In genomic region chr1:37474051-37474696, GRCh38 we compare ENCODE assay signal across 8 cellular contexts. TPM values are rescaled to one million over a fixed set of nuclear protein-coding genes. Genes with fewer than 3 reads are reported as not detected.
DNase-seq lines count a peak whose midpoint lies in the region; ATAC-seq and TF ChIP-seq lines count a peak whose summit lies in the region.

TSS of gene ZC3H12A (plus strand) at chr1:37474580. CDS start at chr1:37475497, 917 bp downstream.

- H3K27ac ChIP-seq in effector memory CD4-positive, alpha-beta T cell (ENCODE audit: insufficient read depth, low read length, poor library complexity, severe bottlenecking), result peak within 1 kb of the TSS; percentile 99

- TF ChIP-seq CTCF in BJ (IDR thresholded peaks at IDR 0.05; ENCODE audit: insufficient read depth, low read depth, low read length), result no peak

- no peaks in the 10 kb centered on the region for H3K9me3 ChIP-seq in effector memory CD4-positive, alpha-beta T cell (ENCODE audit: control insufficient read depth, low read length)

- H3K27me3 Mint-ChIP-seq in memory B cell, result no peaks in the 10 kb centered on the region

- POLR2A ChIA-PET in BJ (lab: Charles Lee), result interaction anchor here (0.6 kb wide), 1 partner anchor 1747 kb away, joined by 7 read pairs; no protein-coding TSS in a partner anchor
- POLR2A ChIA-PET in activated CD8-positive, alpha-beta memory T cell treated with anti-CD3 and anti-CD28 coated beads for 36 hours (lab: Charles Lee), result interaction anchor here (0.7 to 6.8 kb wide), 9 partner anchors 12 to 219 kb away, joined by 3 to 55 read pairs (median 5); partner anchors contain the start of genes MEAF6 and SNIP1

- peak within 1 kb of the TSS; percentile 99 for H3K27ac Mint-ChIP-seq in memory B cell

- CTCF ChIA-PET in BJ (lab: Yijun Ruan, JAX), result interaction anchor here (0.5 to 10.0 kb wide), 3 partner anchors 9 to 19 kb away, joined by 3 to 116 read pairs (median 41); no protein-coding TSS in a partner anchor
- CTCF ChIA-PET in activated CD8-positive, alpha-beta memory T cell treated with anti-CD3 and anti-CD28 coated beads for 36 hours (lab: Charles Lee), result interaction anchor here (0.9 to 5.6 kb wide), 5 partner anchors 8 to 80 kb away, joined by 3 to 45 read pairs (median 5); partner anchors contain the start of gene SNIP1

- peak within 1 kb of the TSS; percentile 75 for H3K4me3 ChIP-seq in BJ (ENCODE audit: low read depth, low read length)
- peak within 1 kb of the TSS; percentile 98 for H3K4me3 ChIP-seq in effector memory CD4-positive, alpha-beta T cell (ENCODE audit: insufficient read depth, low read depth, low read length, poor library complexity, severe bottlenecking)

- peak; percentile 63 for ATAC-seq in HG03521 (IDR thresholded peaks at IDR 0.05; ENCODE audit: unreplicated experiment)
- ATAC-seq in memory B cell (ENCODE audit: low read depth), result peak; percentile 69

- H3K9me3 Mint-ChIP-seq in memory B cell, result no peaks in the 10 kb centered on the region

- no peaks in the 10 kb centered on the region for H3K27me3 ChIP-seq in BJ (ENCODE audit: control insufficient read depth, insufficient read depth, low read length)
- H3K27me3 ChIP-seq in effector memory CD4-positive, alpha-beta T cell (replicated peaks; ENCODE audit: control insufficient read depth, insufficient read depth, low read length, poor library complexity, severe bottlenecking), result no peaks in the 10 kb centered on the region

- peak within 1 kb of the TSS; percentile 99 for H3K4me3 Mint-ChIP-seq in memory B cell

- peaks cover 2% of the 10 kb centered on the region; the same call in 1 of the 2 replicates for H3K36me3 ChIP-seq in BJ (ENCODE audit: control insufficient read depth, insufficient read depth, low read length)
- H3K36me3 ChIP-seq in effector memory CD4-positive, alpha-beta T cell (ENCODE audit: control insufficient read depth, insufficient read depth, low read length), result peaks cover 14% of the 10 kb centered on the region

- H3K4me1 Mint-ChIP-seq in memory B cell, result peaks cover 32% of the 10 kb centered on the region

- DNase-seq in BJ (ENCODE audit: low read depth) (no peak), GM19240 (ENCODE audit: insufficient read length, low spot score) (peak; percentile 80), memory B cell (ENCODE audit: low spot score in 2 of 2) (peak; percentile 96)
- peak; percentile 84 for DNase-seq in NK-92 treated with Interleukin-12 subunit alpha and Interleukin-12 subunit beta, amount 100 ng/mL, for 24 hours (lab: John Stamatoyannopoulos, UW)
- DNase-seq in effector memory CD4-positive, alpha-beta T cell, result peak; percentile 82 to 93 (median 89)
- DNase-seq in stimulated activated CD8-positive, alpha-beta memory T cell treated with anti-CD3 and anti-CD28 coated beads, Interleukin-12 subunit alpha, Interleukin-12 subunit beta, amount 100 ng/mL, for 24 hours (ENCODE audit: extremely low read depth), result peak; percentile 78

- H3K4me1 ChIP-seq in effector memory CD4-positive, alpha-beta T cell (ENCODE audit: control insufficient read depth, insufficient read depth, low read length, poor library complexity, severe bottlenecking), result peaks cover 43% of the 10 kb centered on the region

- H3K36me3 Mint-ChIP-seq in memory B cell, result peaks cover 22% of the 10 kb centered on the region

RNA-seq across cellular contexts. Expression of gene ZC3H12A, which starts in this region (rescaled TPM):
- polyA plus RNA-seq in BJ (2011; rRNA removed), result 4.8 and 8.9 TPM in 2 replicates
- 8.5 and 12.7 TPM in 2 replicates for polyA minus RNA-seq in BJ (2011; rRNA and poly(A)+ RNA removed)
- total RNA-seq in activated CD8-positive, alpha-beta memory T cell treated with anti-CD3 and anti-CD28 coated beads for 36 hours, result 10 to 100 TPM; 33.5 to 36.2 TPM
